ENCODE assay signal across 8 cellular contexts in the genomic region with DNA sequence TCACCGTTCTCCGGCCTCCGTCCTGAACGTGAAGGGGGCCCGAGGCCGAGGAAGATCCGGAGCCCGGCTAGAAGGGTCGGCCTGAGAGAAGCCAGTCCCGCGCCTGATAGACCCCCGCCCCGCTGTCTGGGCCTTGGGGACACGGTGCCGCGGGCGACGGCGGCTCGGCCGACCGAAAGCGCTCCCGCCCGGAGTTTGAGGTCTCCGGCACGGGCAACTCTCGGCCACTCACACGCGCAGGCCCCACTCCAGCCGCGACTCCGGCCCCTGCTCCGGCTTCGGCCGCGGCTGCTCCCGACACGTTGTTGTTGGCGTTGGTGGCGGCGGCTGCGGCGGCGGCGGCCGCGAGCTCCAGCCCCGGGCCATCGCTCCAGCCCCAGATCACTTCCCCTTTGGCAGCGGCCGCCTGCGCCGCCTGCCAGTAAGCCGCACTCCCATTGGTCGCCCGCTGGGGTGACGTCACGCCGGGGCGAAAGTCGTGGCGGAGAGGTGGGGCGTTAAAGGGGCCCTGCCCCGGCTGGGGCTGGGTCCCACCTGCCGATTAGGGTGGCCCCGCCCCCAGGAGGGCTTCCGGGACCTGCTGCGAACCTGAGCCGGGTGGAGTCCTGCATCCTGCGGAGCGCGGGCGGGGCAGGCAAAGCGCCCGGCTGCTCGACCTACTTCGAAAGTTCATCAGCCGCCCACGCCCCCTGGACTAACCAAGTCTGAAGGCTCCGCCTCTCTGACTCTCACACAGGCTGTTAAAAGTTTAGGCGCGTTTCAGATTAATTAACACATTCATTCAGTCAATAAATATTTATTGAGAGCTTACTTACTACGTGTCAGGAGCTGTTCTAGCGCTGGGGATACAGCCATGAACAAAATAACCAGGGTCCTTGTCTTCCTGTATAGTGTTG. TPM values are rescaled to one million over a fixed set of nuclear protein-coding genes. Genes with fewer than 3 reads are reported as not detected.
DNase-seq lines count a peak whose midpoint lies in the region; ATAC-seq and TF ChIP-seq lines count a peak whose summit lies in the region.

A gene with protein sequence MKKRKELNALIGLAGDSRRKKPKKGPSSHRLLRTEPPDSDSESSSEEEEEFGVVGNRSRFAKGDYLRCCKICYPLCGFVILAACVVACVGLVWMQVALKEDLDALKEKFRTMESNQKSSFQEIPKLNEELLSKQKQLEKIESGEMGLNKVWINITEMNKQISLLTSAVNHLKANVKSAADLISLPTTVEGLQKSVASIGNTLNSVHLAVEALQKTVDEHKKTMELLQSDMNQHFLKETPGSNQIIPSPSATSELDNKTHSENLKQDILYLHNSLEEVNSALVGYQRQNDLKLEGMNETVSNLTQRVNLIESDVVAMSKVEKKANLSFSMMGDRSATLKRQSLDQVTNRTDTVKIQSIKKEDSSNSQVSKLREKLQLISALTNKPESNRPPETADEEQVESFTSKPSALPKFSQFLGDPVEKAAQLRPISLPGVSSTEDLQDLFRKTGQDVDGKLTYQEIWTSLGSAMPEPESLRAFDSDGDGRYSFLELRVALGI (minus strand): TSS at position 388 of the 896 bp plus-strand sequence. CDS start 1,027 bp downstream, outside the sequence.

- H3K4me1 ChIP-seq in ascending aorta (peaks cover 12 to 22% of the 10 kb centered on the region in 2 donors), right atrium auricular region (peaks cover 0 to 30% of the 10 kb centered on the region in 2 donors), uterus (peaks cover 0 to 14% of the 10 kb centered on the region in 2 donors)

- no peaks in the 10 kb centered on the region for H3K9me3 ChIP-seq in ascending aorta
- no peaks in the 10 kb centered on the region for H3K9me3 ChIP-seq in right atrium auricular region
- no peaks in the 10 kb centered on the region for H3K9me3 ChIP-seq in uterus

- peak within 1 kb of the TSS; percentile 78 to 93 for H3K27ac ChIP-seq in ascending aorta
- peak within 1 kb of the TSS; percentile 84 for H3K27ac ChIP-seq in right atrium auricular region
- peak within 1 kb of the TSS; percentile 85 to 87 for H3K27ac ChIP-seq in uterus

- H3K27me3 ChIP-seq in ascending aorta, result no peaks in the 10 kb centered on the region
- no peaks in the 10 kb centered on the region for H3K27me3 ChIP-seq in right atrium auricular region
- H3K27me3 ChIP-seq in uterus, result no peaks in the 10 kb centered on the region

- DNase-seq in NCI-H187 treated with DMSO at 0.1 percent for 48 hours (lab: John Stamatoyannopoulos, UW) (peak; percentile 53), ascending aorta (ENCODE audit: low spot score in 2 of 2) (peak; percentile 83 to 97), right atrium auricular region (ENCODE audit: low spot score) (peak; percentile 96), pulmonary artery endothelial cell (ENCODE audit: low read depth, low spot score) (peak; percentile 61), uterus (peak; percentile 92 to 97)

- peak within 1 kb of the TSS; percentile 97 to 99 for H3K4me3 ChIP-seq in ascending aorta
- peak within 1 kb of the TSS; percentile 85 to 96 for H3K4me3 ChIP-seq in right atrium auricular region
- peak within 1 kb of the TSS; percentile 68 to 81 for H3K4me3 ChIP-seq in uterus

- peak; percentile 36 to 84 for TF ChIP-seq POLR2A in uterus (IDR thresholded peaks at IDR 0.05)

- H3K36me3 ChIP-seq in ascending aorta (peaks cover 6 to 13% of the 10 kb centered on the region in 2 donors), right atrium auricular region (peaks cover 8% of the 10 kb centered on the region), uterus (no peaks in the 10 kb centered on the region)

- ATAC-seq in GM18499 (IDR thresholded peaks at IDR 0.05; ENCODE audit: insufficient read depth, unreplicated experiment) (peak; percentile 83), HG02943 (IDR thresholded peaks at IDR 0.05; ENCODE audit: low read depth, unreplicated experiment) (peak; percentile 88)

- intact Hi-C loops in T-helper 2 cell treated with Interferon-gamma antibody and Interleukin-4, amounts not matched to agents 100 ng/mL and 5 ng/mL, for 36 hours (cut with micrococcal nuclease), result loop anchor here (1.0 to 10.0 kb wide), 5 partner anchors 42 to 596 kb away; a partner anchor contains a TSS
- intact Hi-C loops in ascending aorta (cut with DNase I), result loop anchor here (1.0 to 2.0 kb wide), 5 partner anchors 51 to 324 kb away; a partner anchor contains a TSS
- intact Hi-C loops in uterus (cut with DNase I; ENCODE audit: low total_unique reads), result no loop called here

- TF ChIP-seq CTCF in ascending aorta (IDR thresholded peaks at IDR 0.05) (no peak), right atrium auricular region (IDR thresholded peaks at IDR 0.05) (no peak), uterus (IDR thresholded peaks at IDR 0.05) (peak in 2 of 4 experiments; percentile 23 to 38)

RNA-seq across cellular contexts. Expression of the gene that starts here (rescaled TPM):
- 88.3 and 90.2 TPM in 2 replicates for total RNA-seq in T-helper 2 cell treated with Interferon-gamma antibody and Interleukin-4, amounts not matched to agents 100 ng/mL and 5 ng/mL, for 36 hours
- total RNA-seq in ascending aorta (99.8 TPM), right atrium auricular region (10 to 100 TPM; 72.9 to 73.5 TPM), pulmonary artery endothelial cell (43.6 and 44.2 TPM in 2 replicates), uterus (100 to 1,000 TPM in 2 of 4 donors, 10 to 100 TPM in 2; 63.5 to 188 (median 96.0) TPM)

Comparison
In these comparisons a context has a peak if more than half of its experiments do, and no peak if none do; other contexts are left out.
1. Peak in every context shown above with its lines: DNase-seq, ATAC-seq, H3K4me3 ChIP-seq and H3K27ac ChIP-seq.